In the genomic region with DNA sequence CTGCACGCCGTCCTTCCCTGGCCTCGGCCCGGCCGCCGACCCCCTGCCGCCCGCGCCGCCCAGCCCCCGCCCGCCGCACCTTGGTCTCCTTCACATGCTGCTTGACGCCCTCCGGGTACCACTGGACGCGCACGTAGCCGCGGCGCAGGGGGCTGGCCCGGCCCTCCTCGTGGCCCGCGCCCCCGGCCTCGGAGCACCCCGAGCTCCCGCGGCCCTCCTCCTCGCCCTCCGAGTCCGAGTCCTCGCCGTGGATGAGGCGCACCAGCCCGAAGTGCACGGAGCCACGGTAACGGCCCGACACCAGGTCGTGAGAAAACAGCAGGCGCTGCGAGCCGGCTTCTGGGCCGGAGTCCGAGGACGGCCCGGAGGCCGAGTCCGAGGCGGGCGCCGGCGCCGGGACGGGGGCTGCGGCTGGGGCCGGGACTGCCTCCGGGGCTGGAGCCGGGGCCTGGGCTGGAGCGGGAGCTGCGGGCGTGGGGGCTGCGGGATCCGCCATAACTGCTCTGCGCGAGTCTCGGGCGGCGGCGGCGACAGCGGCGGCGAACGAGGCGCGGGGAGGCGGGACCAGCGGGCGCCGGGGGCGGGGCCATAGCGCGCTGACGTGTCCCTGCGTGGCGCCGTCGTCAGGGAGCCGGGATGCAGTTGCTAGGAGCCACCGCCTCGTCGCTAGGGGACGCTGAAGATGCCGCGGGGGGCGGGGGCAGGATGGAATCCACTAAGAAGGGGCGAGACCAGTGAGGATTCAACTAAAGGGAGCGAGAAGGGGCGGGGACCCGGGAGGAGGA, we compare ENCODE assay signal across 1 cellular context.
A peak's percentile ranks its signal among the peaks of the same experiment; 100 is the strongest.
TF ChIP-seq lines count a peak whose summit lies in the region.

TSS of gene UBE2O (minus strand) at position 507 of the 785 bp plus-strand sequence. CDS start at position 496, 11 bp downstream.

TF ChIP-seq in H1, 55 proteins besides CTCF, POLR2A, EP300 and RAD21:
- TF ChIP-seq SIRT6 (IDR thresholded peaks at IDR 0.05; ENCODE audit: low read length) (no peak), BCL11A (IDR thresholded peaks at IDR 0.05; ENCODE audit: low read depth in 2 of 2, low read length in 2 of 2) (no peak), SP1 (IDR thresholded peaks at IDR 0.05; ENCODE audit: low read depth, low read length) (no peak), NANOG (IDR thresholded peaks at IDR 0.05; ENCODE audit: insufficient read depth, low read depth, low read length, poor library complexity, severe bottlenecking) (peak; percentile 2), TAF1 (IDR thresholded peaks at IDR 0.05; ENCODE audit: low read depth, low read length) (peak; percentile 67), RNF2 (IDR thresholded peaks at IDR 0.05; ENCODE audit: borderline replicate concordance, low read depth, low read length, missing control alignments, poor library complexity, severe bottlenecking) (no peak), TBP (IDR thresholded peaks at IDR 0.05; ENCODE audit: low read depth, low read length) (no peak), CTBP2 (IDR thresholded peaks at IDR 0.05; ENCODE audit: borderline replicate concordance, insufficient read depth, insufficient read length, low read length) (no peak), TEAD4 (IDR thresholded peaks at IDR 0.05; ENCODE audit: low read depth, low read length) (peak; percentile 33; the same call in 1 of the 2 replicates), KDM1A (IDR thresholded peaks at IDR 0.05; ENCODE audit: borderline replicate concordance, low read length) (0 out of 2 replicates have a peak, but pooled peaks have one; percentile 33), SP4 (IDR thresholded peaks at IDR 0.05; ENCODE audit: low read length) (no peak), HDAC6 (IDR thresholded peaks at IDR 0.05; ENCODE audit: low read depth, low read length) (no peak), JUND (IDR thresholded peaks at IDR 0.05; ENCODE audit: low read length) (no peak), CBX5 (IDR thresholded peaks at IDR 0.05; ENCODE audit: low read depth, low read length) (no peak), BRCA1 (IDR thresholded peaks at IDR 0.05; ENCODE audit: low read depth, low read length) (no peak), RBBP5 (IDR thresholded peaks at IDR 0.05; ENCODE audit: borderline replicate concordance, low read depth, low read length) (peak; percentile 60; the same call in 1 of the 2 replicates), PHF8 (conservative IDR thresholded peaks at IDR 0.05; ENCODE audit: low read depth, low read length) (peak; percentile 59; the same call in 1 of the 2 replicates), YY1 (IDR thresholded peaks at IDR 0.05; ENCODE audit: low read depth, low read length) (peak; percentile 75; the same call in 1 of the 2 replicates), MAFK (IDR thresholded peaks at IDR 0.05; ENCODE audit: low read depth, low read length) (no peak), CBX8 (IDR thresholded peaks at IDR 0.05; ENCODE audit: borderline replicate concordance, low read depth, low read length) (no peak), SAP30 (IDR thresholded peaks at IDR 0.05; ENCODE audit: insufficient read depth, insufficient replicate concordance, low read length) (no peak), ZNF274 (IDR thresholded peaks at IDR 0.05; ENCODE audit: borderline replicate concordance, extremely low read depth, low read length) (no peak), GABPA (IDR thresholded peaks at IDR 0.05; ENCODE audit: borderline replicate concordance, insufficient read depth, low read length) (no peak), SIN3A (conservative IDR thresholded peaks at IDR 0.05 in 1 of 2, IDR thresholded peaks at IDR 0.05 in 1 of 2; ENCODE audit: low read depth in 1 of 2, low read length in 2 of 2) (peak; percentile 42 to 70; a peak in 2 of 4 replicates), TAF7 (optimal IDR thresholded peaks at IDR 0.05; ENCODE audit: borderline replicate concordance, low read depth, low read length) (no peak), BACH1 (IDR thresholded peaks at IDR 0.05; ENCODE audit: low read length) (no peak), NRF1 (IDR thresholded peaks at IDR 0.05; ENCODE audit: low read depth, low read length) (no peak), KDM4A (IDR thresholded peaks at IDR 0.05; ENCODE audit: low read depth, low read length, severe bottlenecking) (peak; percentile 70), MAX (IDR thresholded peaks at IDR 0.05) (peak; percentile 30; the same call in 1 of the 2 replicates), HDAC2 (IDR thresholded peaks at IDR 0.05; ENCODE audit: borderline replicate concordance in 1 of 2, low read depth in 2 of 2, low read length in 2 of 2) (0 out of 4 replicates have a peak, but pooled peaks of 1 of the 2 experiments have one; percentile 15), CREB1 (IDR thresholded peaks at IDR 0.05) (peak; percentile 91), TCF12 (IDR thresholded peaks at IDR 0.05; ENCODE audit: low read depth, low read length) (no peak), USF2 (IDR thresholded peaks at IDR 0.05; ENCODE audit: low read length) (no peak), SIX5 (IDR thresholded peaks at IDR 0.05; ENCODE audit: low read depth, low read length) (no peak), RFX5 (IDR thresholded peaks at IDR 0.05; ENCODE audit: borderline replicate concordance, low read depth, low read length) (no peak)
- TF ChIP-seq, protein P1, sequence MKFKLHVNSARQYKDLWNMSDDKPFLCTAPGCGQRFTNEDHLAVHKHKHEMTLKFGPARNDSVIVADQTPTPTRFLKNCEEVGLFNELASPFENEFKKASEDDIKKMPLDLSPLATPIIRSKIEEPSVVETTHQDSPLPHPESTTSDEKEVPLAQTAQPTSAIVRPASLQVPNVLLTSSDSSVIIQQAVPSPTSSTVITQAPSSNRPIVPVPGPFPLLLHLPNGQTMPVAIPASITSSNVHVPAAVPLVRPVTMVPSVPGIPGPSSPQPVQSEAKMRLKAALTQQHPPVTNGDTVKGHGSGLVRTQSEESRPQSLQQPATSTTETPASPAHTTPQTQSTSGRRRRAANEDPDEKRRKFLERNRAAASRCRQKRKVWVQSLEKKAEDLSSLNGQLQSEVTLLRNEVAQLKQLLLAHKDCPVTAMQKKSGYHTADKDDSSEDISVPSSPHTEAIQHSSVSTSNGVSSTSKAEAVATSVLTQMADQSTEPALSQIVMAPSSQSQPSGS (IDR thresholded peaks at IDR 0.05; ENCODE audit: low read length) = no peak
